ENCODE assay signal across 8 cellular contexts in genomic region chr15:61195116-61196002, GRCh38. TPM values are rescaled to one million over a fixed set of nuclear protein-coding genes. Genes with fewer than 3 reads are reported as not detected.
DNase-seq lines count a peak whose midpoint lies in the region; ATAC-seq, FAIRE-seq and TF ChIP-seq lines count a peak whose summit lies in the region.

No MANE protein-coding gene starts in this region.

- no peak overlapping the region for H3K4me2 ChIP-seq in GM12878 (ENCODE audit: control insufficient read depth, insufficient read depth)

- in situ Hi-C loops in GM12878 (cut with MboI): no loop called here

- H3K27me3 ChIP-seq in GM12878 (replicated peaks in 1 of 2; ENCODE audit: control insufficient read depth in 2 of 2, insufficient read depth in 2 of 2, low read length in 1 of 2): peaks cover 5% of the 10 kb centered on the region in 2 experiments; a peak in 2 of 4 replicates

- no peaks in the 10 kb centered on the region for H3K79me2 ChIP-seq in GM12878 (ENCODE audit: control insufficient read depth, insufficient read depth, low read length)

- no peak overlapping the region for H2AFZ ChIP-seq in GM12878 (ENCODE audit: control insufficient read depth, low read depth, low read length)

- BruUV-seq in GM12878 (replicated peaks; lab: Mats Ljungman, UMichigan): no TSS peak

- no peaks in the 10 kb centered on the region for H3K9me3 ChIP-seq in GM12878 (replicated peaks; ENCODE audit: control insufficient read depth, insufficient read depth, low read length)

- intact Hi-C loops in GM12878 (cut with micrococcal nuclease; ENCODE audit: unreplicated experiment): loop anchor here (1.0 to 10.0 kb wide), 2 partner anchors 429 to 639 kb away; no protein-coding TSS in a partner anchor

- H3K9ac ChIP-seq in GM12878 (ENCODE audit: control insufficient read depth, insufficient read depth, low read length): no peak overlapping the region

- ATAC-seq in GM12878 (peak; percentile 81), HG03469 (IDR thresholded peaks at IDR 0.05; ENCODE audit: unreplicated experiment) (no peak), HG02870 (IDR thresholded peaks at IDR 0.05; ENCODE audit: unreplicated experiment) (no peak)

- DNase-seq in stimulated activated CD4-positive, alpha-beta T cell treated with anti-CD3 and anti-CD28 coated beads, Interleukin-15, amount 100 ng/mL, for 24 hours: peak; percentile 4
- no peak for DNase-seq in stimulated activated CD4-positive, alpha-beta T cell treated with anti-CD3 and anti-CD28 coated beads, Interleukin-1b, Interleukin-23, amount 100 ng/mL, for 48 hours
- DNase-seq in M059J (ENCODE audit: low read depth) (peak; percentile 45), GM12878 (ENCODE audit: low read depth, low spot score) (peak; percentile 7), lung microvascular endothelial cell (ENCODE audit: low read depth in 2 of 2) (peak; percentile 56 to 69), mesenteric fat pad (ENCODE audit: low spot score) (no peak)

- no peak overlapping the region for H3K4me3 ChIP-seq in GM12878

- POLR2A ChIA-PET in GM12878 (lab: Charles Lee): no interaction called here

- SMC1A ChIA-PET in GM12878 (lab: Charles Lee; ENCODE audit: uncharacterized antibody, unreplicated experiment): interaction anchor here (1.0 to 2.5 kb wide), 3 partner anchors 13 to 639 kb away, joined by 3 to 10 read pairs (median 3); no protein-coding TSS in a partner anchor

- CTCF ChIA-PET in GM12878 (lab: Yijun Ruan, JAX): interaction anchor here (0.6 to 5.4 kb wide), 21 partner anchors 9 to 1883 kb away, joined by 3 to 59 read pairs (median 3); no protein-coding TSS in a partner anchor

- peak; percentile 93 for FAIRE-seq in GM12878 (lab: Jason Lieb, UNC)

- WGBS in GM12878 (ENCODE audit: insufficient coverage, insufficient replicate concordance, low lambda C conversion rate, missing lambda C conversion rate): 14% methylated on average over 10 of the region's 10 CpGs

- H3K36me3 ChIP-seq in GM12878 (ENCODE audit: control insufficient read depth in 2 of 2, insufficient read depth in 2 of 2, low read length in 1 of 2): no peaks in the 10 kb centered on the region

- no peak for TF ChIP-seq POLR2A in GM12878 (IDR thresholded peaks at IDR 0.05; ENCODE audit: low read depth, low read length)

- TF ChIP-seq CTCF in GM12878 (IDR thresholded peaks at IDR 0.05 in 2 of 3, conservative IDR thresholded peaks at IDR 0.05 in 1 of 3; ENCODE audit: control insufficient read depth in 2 of 3, extremely low read depth in 1 of 3, insufficient read depth in 1 of 3, low read depth in 3 of 3, low read length in 3 of 3): peak; percentile 63 to 86 (median 76)

- peak; percentile 61 for TF ChIP-seq RAD21 in GM12878 (IDR thresholded peaks at IDR 0.05; ENCODE audit: insufficient read depth, low read depth, low read length)

- H3K4me1 ChIP-seq in GM12878 (ENCODE audit: control insufficient read depth, insufficient read depth, low read length): no peaks in the 10 kb centered on the region

- RAD21 ChIA-PET in GM12878 (lab: Charles Lee; ENCODE audit: unreplicated experiment): interaction anchor here (0.8 to 1.7 kb wide), 7 partner anchors 8 to 640 kb away, joined by 3 to 16 read pairs (median 3); no protein-coding TSS in a partner anchor

- TF ChIP-seq EP300 in GM12878 (IDR thresholded peaks at IDR 0.05; ENCODE audit: borderline replicate concordance in 1 of 2, control insufficient read depth in 1 of 2, low read depth in 2 of 2, low read length in 2 of 2): no peak

- H3K27ac ChIP-seq in GM12878 (ENCODE audit: control insufficient read depth, insufficient read depth): no peak overlapping the region

- H4K20me1 ChIP-seq in GM12878 (ENCODE audit: control insufficient read depth, insufficient read depth): no peaks in the 10 kb centered on the region

TF ChIP-seq in GM12878, 131 proteins besides CTCF, POLR2A, EP300 and RAD21:
- TF ChIP-seq SMC3 (IDR thresholded peaks at IDR 0.05; ENCODE audit: borderline replicate concordance, low read length) (peak; percentile 63; the same call in 1 of the 2 replicates), WRNIP1 (IDR thresholded peaks at IDR 0.05; ENCODE audit: borderline replicate concordance, low read depth, low read length) (no peak)

RNA-seq across cellular contexts. Expression of gene RORA, which starts 33.7 kb away (rescaled TPM):
- total RNA-seq in M059J (2014; rRNA removed; shearing (Covaris generic)): 0.91 and 1.5 TPM in 2 replicates
- 250 and 271 TPM in 2 replicates for total RNA-seq in GM12878 (2013; cell fraction: nucleolus; rRNA removed)
- total RNA-seq in GM12878 (2014; rRNA removed): 10.6 and 11.8 TPM in 2 replicates
- 11.6 and 11.9 TPM in 2 replicates for total RNA-seq in GM12878 (2014; rRNA removed; fragmentation: Illumina TruSeq; extraction: Trizol)
- total RNA-seq in GM12878 (2021): 10.9 and 12.3 TPM in 2 replicates
- polyA plus RNA-seq in GM12878 (2011; ENCODE audit: low read depth): 4.0 TPM
- 57.9 and 63.9 TPM in 2 replicates for polyA plus RNA-seq in GM12878 (2011; rRNA removed)
- 63.4 and 66.7 TPM in 2 replicates for polyA plus RNA-seq in GM12878 (2011; cell fraction: cytosol; rRNA removed)
- 126 and 148 TPM in 2 replicates for polyA plus RNA-seq in GM12878 (2011; cell fraction: nucleus; rRNA removed)
- polyA plus RNA-seq in GM12878 (2012): 6.5 and 8.5 TPM in 2 replicates
- 7.0 and 7.3 TPM in 2 replicates for polyA plus RNA-seq in GM12878 (2014; fragmentation: Illumina TruSeq; extraction: Trizol)
- 1 to 10 TPM; 1.9 to 2.8 TPM for polyA plus RNA-seq in GM12878 (2014; fragmentation: Nextera tagmentation; extraction: Ambion mirVana)
- 7.3 and 8.4 TPM in 2 replicates for polyA plus RNA-seq in GM12878 (2014; rRNA removed)
- 10 to 100 TPM; 17.2 to 17.4 TPM for polyA plus RNA-seq in GM12878 (2016; fragmentation: Nextera tagmentation; extraction: Ambion mirVana)
- 194 and 219 TPM in 2 replicates for polyA minus RNA-seq in GM12878 (2011; rRNA and poly(A)+ RNA removed)
- polyA minus RNA-seq in GM12878 (2011; cell fraction: cytosol; rRNA and poly(A)+ RNA removed): 42.2 and 45.2 TPM in 2 replicates
- 156 and 279 TPM in 2 replicates for polyA minus RNA-seq in GM12878 (2011; cell fraction: nucleus; rRNA and poly(A)+ RNA removed)
- total RNA-seq in lung microvascular endothelial cell: 7.0 and 14.9 TPM in 2 replicates
- total RNA-seq in mesenteric fat pad: 23.4 TPM

Comparison
In these comparisons a context has a peak if more than half of its experiments do, and no peak if none do; other contexts are left out.
1. DNase-seq: peak in stimulated activated CD4-positive, alpha-beta T cell treated with anti-CD3 and anti-CD28 coated beads, Interleukin-15, amount 100 ng/mL, for 24 hours (single experiment), M059J (single experiment), GM12878 (single experiment) and lung microvascular endothelial cell (2 of 2); none in stimulated activated CD4-positive, alpha-beta T cell treated with anti-CD3 and anti-CD28 coated beads, Interleukin-1b, Interleukin-23, amount 100 ng/mL, for 48 hours (single experiment) and mesenteric fat pad (single experiment).